In the genomic region with DNA sequence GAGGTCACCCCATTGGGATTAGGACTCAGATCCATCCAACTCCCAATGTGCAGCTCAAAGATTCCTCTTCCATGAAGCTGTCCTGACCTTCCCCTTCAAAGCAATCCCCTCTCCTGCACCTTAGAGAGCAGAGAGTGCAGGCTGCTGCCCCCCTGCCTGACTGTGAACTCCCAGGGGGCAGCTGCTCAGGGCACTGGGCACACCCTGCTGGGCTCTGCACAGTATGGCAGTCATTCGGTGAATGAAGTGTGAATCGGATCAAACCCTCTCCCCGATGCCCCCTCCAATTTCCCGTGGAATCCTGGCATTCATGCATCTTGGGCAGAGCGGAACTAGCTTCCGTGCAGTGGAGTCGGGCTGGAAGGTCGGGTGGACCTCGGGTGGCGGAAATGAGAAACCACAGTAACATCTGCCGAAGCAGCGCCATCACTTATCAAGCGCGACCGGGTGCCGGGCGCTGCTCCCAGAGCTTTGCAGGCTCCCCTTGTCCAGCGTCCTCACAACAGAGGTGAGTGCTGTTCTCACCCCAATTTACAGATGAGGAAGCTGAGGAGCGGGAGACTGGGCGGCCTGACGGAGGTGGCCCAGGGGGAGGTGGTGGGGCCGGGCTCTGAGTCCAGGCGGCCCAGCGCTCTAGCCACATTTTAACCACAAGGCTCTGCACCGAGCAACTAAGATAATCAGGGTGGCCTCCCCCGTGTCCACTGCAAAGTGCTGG, we compare ENCODE assay signal across 20 cellular contexts. TPM values are rescaled to one million over a fixed set of nuclear protein-coding genes. Genes with fewer than 3 reads are reported as not detected.
"Had no signal": no experiment of that assay in that cellular context is flagged by ENCODE, and none has a peak within 500 bp of the region (broad histone marks: within the 10 kb centered on the region; RNA-seq: fewer than 3 reads in every experiment).

No MANE protein-coding gene starts in this region.

- H3K4me1 ChIP-seq: gastrocnemius medialis, prostate gland, transverse colon had no signal

- H3K36me3 ChIP-seq: gastrocnemius medialis, prostate gland, transverse colon had no signal

- H3K4me3 ChIP-seq: gastrocnemius medialis, prostate gland, transverse colon had no signal

- DNase-seq: activated CD4-positive, alpha-beta memory T cell treated with anti-CD3 and anti-CD28 coated beads for 36 hours; activated CD4-positive, alpha-beta T cell treated with anti-CD3 and anti-CD28 coated beads for 36 hours; activated CD8-positive, alpha-beta memory T cell treated with anti-CD3 and anti-CD28 coated beads, Interleukin-2, amount 10 ng/mL, durations not matched to agents 7 days and 5 days; activated naive CD4-positive, alpha-beta T cell treated with anti-CD3 and anti-CD28 coated beads for 36 hours; activated naive CD8-positive, alpha-beta T cell treated with anti-CD3 and anti-CD28 coated beads, Interleukin-2, amount 50 U/mL, for 24 hours; activated T-cell treated with anti-CD3 and anti-CD28 coated beads, Interleukin-2, amount 50 U/mL, for 1 hour; cerebellar nuclear complex; effector memory CD8-positive, alpha-beta T cell; gastrocnemius medialis; hippocampal formation; small intestine; stimulated activated CD4-positive, alpha-beta T cell treated with anti-CD3 and anti-CD28 coated beads, Interleukin-4, amount 100 ng/mL, for 4 hours; stimulated activated CD8-positive, alpha-beta memory T cell treated with anti-CD3 and anti-CD28 coated beads, Interleukin-4, amount 100 ng/mL, for 48 hours; stimulated activated naive CD8-positive, alpha-beta T cell treated with anti-CD3 and anti-CD28 coated beads, Interleukin-15, Interleukin-2, amounts not matched to agents 100 U/mL and 50 U/mL, for 24 hours; transverse colon had no signal

- H3K9me3 ChIP-seq: gastrocnemius medialis, prostate gland had no signal

- ATAC-seq: activated CD4-positive, alpha-beta T cell treated with anti-CD3 and anti-CD28 coated beads for 36 hours; activated CD8-positive, alpha-beta memory T cell treated with anti-CD3 and anti-CD28 coated beads, Interleukin-2, amount 10 ng/mL, durations not matched to agents 7 days and 5 days; activated naive CD8-positive, alpha-beta T cell treated with anti-CD3 and anti-CD28 coated beads, Interleukin-2, amount 50 U/mL, for 24 hours; effector memory CD8-positive, alpha-beta T cell; gastrocnemius medialis; right cardiac atrium; stimulated activated naive CD8-positive, alpha-beta T cell treated with anti-CD3 and anti-CD28 coated beads, Interleukin-15, Interleukin-2, amounts not matched to agents 100 U/mL and 50 U/mL, for 24 hours had no signal

- FAIRE-seq: small intestine had no signal

- H3K27ac ChIP-seq: epithelial cell of prostate, gastrocnemius medialis, prostate gland, transverse colon had no signal

- H3K27me3 ChIP-seq: transverse colon had no signal

RNA-seq across cellular contexts. Expression of a gene that starts 14.7 kb away (rescaled TPM):
- total RNA-seq: activated CD8-positive, alpha-beta memory T cell treated with anti-CD3 and anti-CD28 coated beads, Interleukin-2, amount 10 ng/mL, durations not matched to agents 7 days and 5 days; activated T-helper 2 cell treated with anti-CD3 and anti-CD28 coated beads, Interferon-gamma antibody, Interleukin-2, Interleukin-4, amounts not matched to agents 10 μg/mL and 5 μg/mL and 100 μg/mL, durations not matched to agents 14 hours and 24 hours and 36 hours; gastrocnemius medialis had no signal
- polyA plus RNA-seq: aorta had no signal
